In genomic region chr17:28538296-28538895, GRCh38 we compare ENCODE assay signal across 27 cellular contexts. TPM values are rescaled to one million over a fixed set of nuclear protein-coding genes. Genes with fewer than 3 reads are reported as not detected.
"Had no signal": no experiment of that assay in that cellular context is flagged by ENCODE, and none has a peak within 500 bp of the region (broad histone marks: within the 10 kb centered on the region; RNA-seq: fewer than 3 reads in every experiment).

No MANE protein-coding gene starts in this region.

- H3K4me2 ChIP-seq: PC-9, SK-N-SH had no signal

- H2AFZ ChIP-seq: PC-9 had no signal

- H3K9me3 ChIP-seq: MG63, Peyer's patch, SK-N-SH had no signal

- DNase-seq: Karpas-422; KBM-7; MG63; MV-4-11; NCI-H1048; NCI-H1105; NCI-H1417; NCI-H1436 treated with DMSO at 0.1 percent for 48 hours; NCI-H1694; NCI-H1930; NCI-H2081; NCI-H2107; NCI-H2227 treated with DMSO at 0.1 percent for 48 hours; NCI-H524; NCI-H526 treated with DMSO at 0.1 percent for 48 hours; NCI-H774; NK-92 treated with Interleukin-12 subunit alpha and Interleukin-12 subunit beta, amount 100 ng/mL, for 24 hours; OCI-M1; PC-9; Peyer's patch; SHP77; SW 1271 had no signal

- H3K4me3 ChIP-seq: MG63, PC-9, Peyer's patch had no signal

- H3K9ac ChIP-seq: SK-N-SH had no signal

- H3K9me2 ChIP-seq: SK-N-SH had no signal

- H3K4me1 ChIP-seq: Peyer's patch had no signal

- H3K36me3 ChIP-seq: MG63, Peyer's patch had no signal

- H3K27ac ChIP-seq: PC-9, Peyer's patch, RWPE1 had no signal

- H3K27me3 ChIP-seq: MG63, Peyer's patch had no signal

RNA-seq across cellular contexts. Expression of gene FOXN1, which starts 32.2 kb away (rescaled TPM):
- total RNA-seq: HT-29, NCI-H460, PC-9, Peyer's patch, SK-MEL-5 had no signal
- polyA plus RNA-seq: SK-N-SH had no signal
